In the genomic region with DNA sequence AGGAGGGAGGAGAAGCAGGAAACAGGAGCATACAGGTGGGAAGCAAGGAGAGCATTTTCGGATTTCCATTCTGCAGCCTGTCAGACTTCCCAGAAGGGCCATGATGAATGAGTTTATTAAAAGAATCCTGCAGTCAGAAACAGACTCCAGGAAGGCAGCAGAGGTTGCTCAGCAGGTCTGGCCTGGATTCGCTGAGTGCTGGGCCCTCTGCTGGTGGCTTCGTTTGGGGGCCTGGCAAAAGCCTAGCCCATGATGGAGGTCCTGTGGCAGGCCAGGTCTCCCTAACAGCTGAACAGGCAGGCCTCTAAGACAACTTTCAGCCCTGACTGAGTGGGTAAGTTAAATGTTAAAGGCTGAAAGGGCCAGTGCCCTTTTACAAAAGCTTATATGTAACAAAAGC, we compare ENCODE assay signal across 8 cellular contexts.
DNase-seq lines count a peak whose midpoint lies in the region; ATAC-seq and TF ChIP-seq lines count a peak whose summit lies in the region.

No MANE protein-coding gene starts in this region.

- H3K4me2 ChIP-seq in OCI-LY7 (ENCODE audit: low read length) = no peak overlapping the region

- intact Hi-C loops in OCI-LY7 (cut with micrococcal nuclease; ENCODE audit: unreplicated experiment) = no loop called here
- intact Hi-C loops in left ventricle myocardium inferior (cut with micrococcal nuclease) = no loop called here
- intact Hi-C loops in spleen (cut with DNase I; ENCODE audit: low total_unique reads) = no loop called here

- H3K4me3 ChIP-seq in OCI-LY7 (ENCODE audit: low read depth, low read length, poor library complexity, severe bottlenecking) (no peak overlapping the region), left ventricle myocardium inferior (no peak overlapping the region), spleen (no peak overlapping the region)

- whole genome bisulfite sequencing in spleen, 5 donors = 59 to 78% (median 68%) methylated on average over 3 of the region's 3 CpGs

- H3K9me3 ChIP-seq in OCI-LY7 (ENCODE audit: low read length) = no peaks in the 10 kb centered on the region
- no peaks in the 10 kb centered on the region for H3K9me3 ChIP-seq in left ventricle myocardium inferior (replicated peaks)
- H3K9me3 ChIP-seq in spleen = no peaks in the 10 kb centered on the region

- no peaks in the 10 kb centered on the region for H3K9me2 ChIP-seq in OCI-LY7 (ENCODE audit: insufficient read depth, low read length)

- no peaks in the 10 kb centered on the region for H3K79me2 ChIP-seq in OCI-LY7 (ENCODE audit: insufficient read depth, low read depth, low read length)

- no TSS peak for BruUV-seq in OCI-LY7 (replicated peaks; lab: Mats Ljungman, UMichigan)

- no peak overlapping the region for H2AFZ ChIP-seq in OCI-LY7 (ENCODE audit: low read length)

- no peak for TF ChIP-seq POLR2A in spleen (IDR thresholded peaks at IDR 0.05)

- H3K27ac ChIP-seq in OCI-LY7 (ENCODE audit: low read depth, low read length, poor library complexity, severe bottlenecking) (no peak overlapping the region), left ventricle myocardium inferior (replicated peaks) (no peak overlapping the region), spleen (no peak overlapping the region)

- CTCF ChIA-PET in OCI-LY7 (lab: Charles Lee; ENCODE audit: unreplicated experiment) = no interaction called here

- peak; percentile 64 for TF ChIP-seq CTCF in OCI-LY7 (conservative IDR thresholded peaks at IDR 0.05; ENCODE audit: low read length)
- peak; percentile 56 for TF ChIP-seq CTCF in left ventricle myocardium inferior (IDR thresholded peaks at IDR 0.05; ENCODE audit: borderline replicate concordance)
- no peak for TF ChIP-seq CTCF in spleen (IDR thresholded peaks at IDR 0.05 in 8 of 11, conservative IDR thresholded peaks at IDR 0.05 in 3 of 11)

- H3K36me3 ChIP-seq in OCI-LY7 (ENCODE audit: insufficient read depth, low read length) = peaks cover 3% of the 10 kb centered on the region
- H3K36me3 ChIP-seq in left ventricle myocardium inferior = no peaks in the 10 kb centered on the region
- peaks cover 0 to 12% (median 0%) of the 10 kb centered on the region in 6 donors for H3K36me3 ChIP-seq in spleen

- DNase-seq in activated effector memory CD4-positive, alpha-beta T cell treated with anti-CD3 and anti-CD28 coated beads, Interleukin-2, amount 50 U/mL, for 16 hours = peak; percentile 42
- DNase-seq in activated effector memory CD4-positive, alpha-beta T cell treated with Interleukin-2 at 50 U/mL for 16 hours = no peak
- DNase-seq in OCI-LY7 (ENCODE audit: low spot score) (peak; percentile 25), left ventricle myocardium inferior (peak; percentile 32), spleen (peak; percentile 55), amniotic stem cell (lab: John Stamatoyannopoulos, UW) (no peak)
- no peak for DNase-seq in activated naive CD4-positive, alpha-beta T cell (lab: John Stamatoyannopoulos, UW)

- ATAC-seq in HG03108 (IDR thresholded peaks at IDR 0.05; ENCODE audit: unreplicated experiment) = no peak

- H4K20me1 ChIP-seq in OCI-LY7 (ENCODE audit: insufficient read depth, low read length) = no peaks in the 10 kb centered on the region

- POLR2A ChIA-PET in OCI-LY7 (lab: Charles Lee) = no interaction called here

- H3K27me3 ChIP-seq in left ventricle myocardium inferior (ENCODE audit: low read depth) = no peaks in the 10 kb centered on the region
- H3K27me3 ChIP-seq in spleen (replicated peaks in 1 of 7) = no peaks in the 10 kb centered on the region

- H3K4me1 ChIP-seq in OCI-LY7 (ENCODE audit: insufficient read depth, low read length, poor library complexity, severe bottlenecking) (no peaks in the 10 kb centered on the region), left ventricle myocardium inferior (no peaks in the 10 kb centered on the region), spleen (no peaks in the 10 kb centered on the region)

Comparison
In these comparisons a context has a peak if more than half of its experiments do, and no peak if none do; other contexts are left out.
1. DNase-seq: peak in activated effector memory CD4-positive, alpha-beta T cell treated with anti-CD3 and anti-CD28 coated beads, Interleukin-2, amount 50 U/mL, for 16 hours (single experiment), OCI-LY7 (single experiment), left ventricle myocardium inferior (single experiment) and spleen (single experiment); none in activated effector memory CD4-positive, alpha-beta T cell treated with Interleukin-2 at 50 U/mL for 16 hours (single experiment), amniotic stem cell (single experiment) and activated naive CD4-positive, alpha-beta T cell (0 of 4).
2. CTCF ChIP-seq: peak in OCI-LY7 (single experiment) and left ventricle myocardium inferior (single experiment); none in spleen (0 of 11).